In the genomic region with DNA sequence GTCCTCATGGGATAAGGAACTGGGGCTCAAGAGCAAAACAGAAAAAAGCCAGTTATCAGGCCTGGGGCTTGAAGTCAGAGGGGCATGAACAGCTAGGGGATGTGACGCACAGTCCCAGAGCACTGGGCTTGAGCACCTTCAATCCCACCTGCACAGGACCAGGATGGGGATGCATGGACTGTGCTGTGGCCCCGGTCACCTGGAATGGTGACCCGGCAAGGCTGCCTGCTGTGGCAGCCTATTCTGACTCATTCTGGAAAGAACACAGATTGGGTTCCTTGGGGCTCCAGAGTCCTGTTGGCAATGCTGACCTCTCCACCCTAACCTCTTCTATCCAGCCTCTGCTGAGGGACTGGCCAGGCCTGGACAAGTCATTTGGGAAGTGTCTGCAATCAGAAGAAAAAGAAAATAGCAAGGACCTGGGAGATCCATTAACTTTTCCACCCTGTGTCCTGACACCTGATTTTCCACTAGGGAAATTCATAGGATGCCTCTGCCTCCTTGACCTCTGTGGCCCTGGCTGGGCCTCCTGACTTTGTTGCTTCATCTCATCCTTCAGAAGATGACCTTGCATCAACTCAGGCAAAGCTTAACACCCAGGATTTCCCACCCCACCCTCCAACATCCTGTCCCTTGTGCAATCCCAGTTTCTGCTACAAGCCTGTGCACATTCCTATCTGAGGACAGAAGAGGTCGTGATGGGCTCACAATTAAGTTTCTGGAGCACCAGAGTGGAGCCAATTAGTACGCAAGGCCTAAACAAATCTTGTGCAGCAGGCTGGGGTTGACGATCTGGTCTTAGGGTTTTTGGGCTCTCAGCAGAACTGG, we compare ENCODE assay signal across 11 cellular contexts. TPM values are rescaled to one million over a fixed set of nuclear protein-coding genes. Genes with fewer than 3 reads are reported as not detected.
DNase-seq lines count a peak whose midpoint lies in the region; ATAC-seq and TF ChIP-seq lines count a peak whose summit lies in the region.
"Had no signal": no experiment of that assay in that cellular context is flagged by ENCODE, and none has a peak within 500 bp of the region (broad histone marks: within the 10 kb centered on the region; RNA-seq: fewer than 3 reads in every experiment).

No MANE protein-coding gene starts in this region.

- no TSS peak for BruUV-seq in IMR-90 (replicated peaks; lab: Mats Ljungman, UMichigan)

- H3K4me3 ChIP-seq in AG04449 (ENCODE audit: low read depth, low read length) (no peak overlapping the region), IMR-90 (ENCODE audit: insufficient read depth, low read depth, low read length) (no peak overlapping the region), choroid plexus epithelial cell (ENCODE audit: low read depth, low read length) (no peak overlapping the region)

- H2AK5ac ChIP-seq in IMR-90 (ENCODE audit: low read depth, low read length) = peak overlapping the region; percentile 81

- no peak overlapping the region for H2BK5ac ChIP-seq in IMR-90 (ENCODE audit: low read depth, low read length, poor library complexity, severe bottlenecking)

- H3K9ac ChIP-seq in IMR-90 (ENCODE audit: low read depth, low read length) = 0 out of 2 replicates have a peak overlapping the region, but pooled peaks have one; percentile 5

- in situ Hi-C loops in IMR-90 (cut with MboI; ENCODE audit: low sequenced_read_pairs) = no loop called here

- H2AFZ ChIP-seq in IMR-90 (replicated peaks; ENCODE audit: low read length, poor library complexity) = peak overlapping the region; percentile 61

- peak overlapping the region; percentile 43; the same call in 1 of the 2 replicates for H4K91ac ChIP-seq in IMR-90 (ENCODE audit: insufficient read depth, low read depth, low read length)

- H3K27me3 ChIP-seq in IMR-90 (ENCODE audit: control insufficient read depth, insufficient read depth, low read length) = peaks cover 9% of the 10 kb centered on the region

- H3K18ac ChIP-seq in IMR-90 (ENCODE audit: low read depth, low read length) = peak overlapping the region; percentile 15; the same call in 1 of the 2 replicates

- dilution Hi-C loops in IMR-90 (cut with HindIII; ENCODE audit: low sequenced_read_pairs, unreplicated experiment) = no loop called here

- peak overlapping the region; percentile 66 for H2BK120ac ChIP-seq in IMR-90 (ENCODE audit: low read depth, low read length)

- intact Hi-C loops in IMR-90 (cut with micrococcal nuclease) = loop anchor here (1.0 kb wide), 2 partner anchors 72 to 118 kb away; no protein-coding TSS in a partner anchor

- H3K4me1 ChIP-seq in IMR-90 (ENCODE audit: control insufficient read depth, insufficient read depth, low read length) = peaks cover 15% of the 10 kb centered on the region

- ATAC-seq in IMR-90 (ENCODE audit: low read depth) (peak; percentile 79), HG03139 (IDR thresholded peaks at IDR 0.05; ENCODE audit: unreplicated experiment) (no peak)

- CTCF ChIA-PET in AG04449 (lab: Yijun Ruan, JAX) (interaction anchor here (0.7 to 12.4 kb wide), 20 partner anchors 10 to 333 kb away, joined by 3 to 238 read pairs (median 4); a partner anchor contains a TSS), IMR-90 (lab: Yijun Ruan, JAX) (no interaction called here)

- DNase-seq in AG04449 (ENCODE audit: low read depth, low spot score) = peak; percentile 54
- DNase-seq in IMR-90 = peak; percentile 69
- DNase-seq in choroid plexus epithelial cell (ENCODE audit: low read depth) = peak; percentile 86
- DNase-seq in lung microvascular endothelial cell (ENCODE audit: low read depth in 2 of 2) = peak; percentile 68 to 69
- no peak for DNase-seq in medulla oblongata (ENCODE audit: extremely low spot score)
- no peak for DNase-seq in germinal center (ENCODE audit: low spot score)
- no peak for DNase-seq in cerebellum (ENCODE audit: low spot score)
- DNase-seq: activated CD4-positive, alpha-beta T cell treated with anti-CD3 and anti-CD28 coated beads, Interleukin-2, amount 10 ng/mL, durations not matched to agents 7 days and 5 days; CD4-positive, alpha-beta memory T cell; NCI-H187 treated with DMSO at 0.1 percent for 48 hours had no signal

- 75% methylated on average over 2 of the region's 6 CpGs; no CpG with 5 or more reads in 1 of the 2 experiments for WGBS in IMR-90 (ENCODE audit: extremely low coverage in 2 of 2, insufficient read length in 1 of 2), 2 experiments

- no peaks in the 10 kb centered on the region for H3K36me3 ChIP-seq in IMR-90 (ENCODE audit: control insufficient read depth, insufficient read depth, low read length)

- no peaks in the 10 kb centered on the region for H3K9me3 ChIP-seq in IMR-90 (ENCODE audit: control insufficient read depth, insufficient read depth, low read length)

- TF ChIP-seq CTCF in AG04449 (IDR thresholded peaks at IDR 0.05; ENCODE audit: insufficient read depth, low read length, missing control alignments) = peak; percentile 53
- TF ChIP-seq CTCF in IMR-90 (conservative IDR thresholded peaks at IDR 0.05; ENCODE audit: low read depth, low read length) = peak; percentile 59
- TF ChIP-seq CTCF in choroid plexus epithelial cell (conservative IDR thresholded peaks at IDR 0.05; ENCODE audit: low read depth, low read length) = peak; percentile 65

- peak overlapping the region; percentile 31 for H2AK9ac ChIP-seq in IMR-90 (replicated peaks; ENCODE audit: low read depth, low read length, poor library complexity)

- TF ChIP-seq POLR2A in IMR-90 (IDR thresholded peaks at IDR 0.05; ENCODE audit: low read depth, low read length) = no peak

- H4K5ac ChIP-seq in IMR-90 (ENCODE audit: low read depth, low read length) = peak overlapping the region; percentile 27; the same call in 1 of the 2 replicates

- peaks cover 7% of the 10 kb centered on the region; the same call in 1 of the 2 replicates for H3K9me1 ChIP-seq in IMR-90 (ENCODE audit: insufficient read depth, low read length)

- no peaks in the 10 kb centered on the region for H4K20me1 ChIP-seq in IMR-90 (ENCODE audit: insufficient read depth, low read length)

- POLR2A ChIA-PET in AG04449 (lab: Yijun Ruan, JAX) = no interaction called here
- POLR2A ChIA-PET in IMR-90 (lab: Charles Lee; ENCODE audit: unreplicated experiment) = no interaction called here

- no peaks in the 10 kb centered on the region for H3K79me1 ChIP-seq in IMR-90 (ENCODE audit: low read depth in 1 of 2, low read length in 2 of 2)

- H3K14ac ChIP-seq in IMR-90 (replicated peaks; ENCODE audit: low read depth, low read length) = peak overlapping the region; percentile 59

- peak overlapping the region; percentile 40; the same call in 1 of the 2 replicates for H2BK20ac ChIP-seq in IMR-90 (ENCODE audit: low read depth, low read length)

- peak overlapping the region in 1 of 2 experiments; percentile 66; a peak in 1 of 4 replicates for H4K8ac ChIP-seq in IMR-90 (ENCODE audit: low read depth in 2 of 2, low read length in 2 of 2)

- H3K23ac ChIP-seq in IMR-90 (ENCODE audit: low read depth, low read length) = 0 out of 2 replicates have a peak overlapping the region, but pooled peaks have one; percentile 48

- peak overlapping the region; percentile 37; the same call in 1 of the 3 replicates for H2BK15ac ChIP-seq in IMR-90 (ENCODE audit: low read depth, low read length)

- H3K27ac ChIP-seq in IMR-90 (ENCODE audit: insufficient read depth, low read length) = no peak overlapping the region; the same call in 1 of the 2 replicates

- TF ChIP-seq RAD21 in IMR-90 (IDR thresholded peaks at IDR 0.05; ENCODE audit: low read length) = peak; percentile 61

- H3K4ac ChIP-seq in IMR-90 (ENCODE audit: low read depth, low read length) = peak overlapping the region; percentile 72

- no peak overlapping the region for H3K4me2 ChIP-seq in IMR-90 (ENCODE audit: low read depth, low read length)

- H3K56ac ChIP-seq in IMR-90 (ENCODE audit: extremely low read depth, insufficient read depth, low read length) = no peak overlapping the region

TF ChIP-seq in IMR-90, 13 proteins besides CTCF, POLR2A, EP300 and RAD21:
- TF ChIP-seq CEBPB (IDR thresholded peaks at IDR 0.05; ENCODE audit: low read depth, low read length) (peak; percentile 88), MAFK (IDR thresholded peaks at IDR 0.05; ENCODE audit: low read depth, low read length) (no peak), FOS (IDR thresholded peaks at IDR 0.05; ENCODE audit: low read depth, low read length) (no peak), NFE2L2 (IDR thresholded peaks at IDR 0.05; ENCODE audit: low read depth, low read length) (no peak), SMC3 (IDR thresholded peaks at IDR 0.05; ENCODE audit: low read depth, low read length) (peak; percentile 51), MAZ (IDR thresholded peaks at IDR 0.05; ENCODE audit: borderline replicate concordance, low read depth, low read length) (no peak), CHD1 (IDR thresholded peaks at IDR 0.05; ENCODE audit: low read depth, low read length) (no peak), BHLHE40 (IDR thresholded peaks at IDR 0.05; ENCODE audit: low read depth, low read length) (no peak), RCOR1 (IDR thresholded peaks at IDR 0.05; ENCODE audit: insufficient replicate concordance, low read length) (no peak)
- TF ChIP-seq, protein P1, sequence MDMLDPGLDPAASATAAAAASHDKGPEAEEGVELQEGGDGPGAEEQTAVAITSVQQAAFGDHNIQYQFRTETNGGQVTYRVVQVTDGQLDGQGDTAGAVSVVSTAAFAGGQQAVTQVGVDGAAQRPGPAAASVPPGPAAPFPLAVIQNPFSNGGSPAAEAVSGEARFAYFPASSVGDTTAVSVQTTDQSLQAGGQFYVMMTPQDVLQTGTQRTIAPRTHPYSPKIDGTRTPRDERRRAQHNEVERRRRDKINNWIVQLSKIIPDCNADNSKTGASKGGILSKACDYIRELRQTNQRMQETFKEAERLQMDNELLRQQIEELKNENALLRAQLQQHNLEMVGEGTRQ (IDR thresholded peaks at IDR 0.05; ENCODE audit: low read depth, low read length) = no peak

RNA-seq across cellular contexts. Expression of a gene that starts 17.9 kb away (rescaled TPM):
- total RNA-seq in IMR-90 (2012; rRNA removed) (0.18 and 0.28 TPM in 2 replicates), lung microvascular endothelial cell (3.7 and 14.3 TPM in 2 replicates), cerebellum (1.6 TPM)
- 2.4 and 2.7 TPM in 2 replicates for polyA plus RNA-seq in IMR-90 (2012; rRNA removed)
- 0.64 and 2.9 TPM in 2 replicates for polyA plus RNA-seq in IMR-90 (2012; cell fraction: cytosol; rRNA removed)
- 1.0 and 1.8 TPM in 2 replicates for polyA plus RNA-seq in IMR-90 (2012; cell fraction: nucleus; rRNA removed; ENCODE audit: low replicate concordance)
- total RNA-seq: activated CD4-positive, alpha-beta T cell treated with anti-CD3 and anti-CD28 coated beads, Interleukin-2, amount 10 ng/mL, durations not matched to agents 7 days and 5 days; CD4-positive, alpha-beta memory T cell had no signal
- polyA plus RNA-seq: CD4-positive, alpha-beta memory T cell had no signal

Comparison
In these comparisons a context has a peak if more than half of its experiments do, and no peak if none do; other contexts are left out.
1. DNase-seq: peak in AG04449 (single experiment), IMR-90 (single experiment), choroid plexus epithelial cell (single experiment) and lung microvascular endothelial cell (2 of 2); none in medulla oblongata (single experiment), germinal center (single experiment) and cerebellum (single experiment).
2. Peak in every context shown above with its lines, with median percentiles within 50 percentile points of each other: CTCF ChIP-seq.